8 cellular contexts compared by ENCODE assay signal in the genomic region with DNA sequence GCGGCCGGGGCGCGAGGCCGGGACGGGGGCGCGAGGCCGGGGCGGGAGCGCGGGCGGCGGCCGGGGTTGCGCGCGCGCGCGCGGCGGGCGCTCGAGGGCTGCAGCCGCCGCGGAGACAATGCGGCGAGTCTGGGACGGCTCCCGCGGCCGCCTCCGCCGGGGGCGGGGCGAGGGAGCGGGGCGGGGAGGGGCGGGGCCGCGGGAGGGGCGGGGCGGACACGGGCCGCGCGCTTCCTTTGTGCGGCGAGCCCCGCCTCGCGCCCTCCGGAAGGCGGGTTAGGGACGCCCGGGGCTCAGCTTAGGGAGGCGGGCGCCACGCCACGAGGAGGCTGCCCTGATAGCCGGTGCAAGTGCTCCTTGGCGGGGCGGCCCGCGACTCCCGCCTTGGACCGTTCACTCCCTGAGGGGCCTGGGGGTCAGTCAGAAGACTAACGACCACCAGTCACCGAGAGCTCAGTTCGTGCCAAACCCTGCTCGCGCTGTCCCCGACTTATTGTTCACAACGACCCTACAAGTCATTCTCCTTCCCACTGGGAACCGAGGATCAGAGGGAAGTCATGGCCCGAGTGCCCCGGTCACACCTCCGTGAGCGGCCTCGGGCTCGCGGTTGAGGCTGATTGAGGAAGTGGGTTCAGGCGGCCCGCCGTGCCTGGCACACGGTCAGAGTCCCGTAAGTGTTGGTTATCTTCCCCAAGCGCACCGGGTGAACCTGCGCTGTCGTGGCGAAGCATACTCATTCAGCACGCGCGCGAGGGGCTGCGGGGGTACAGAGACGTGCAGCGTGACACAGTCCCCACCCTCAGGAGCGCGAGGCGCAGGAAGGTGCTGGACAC. TPM values are rescaled to one million over a fixed set of nuclear protein-coding genes. Genes with fewer than 3 reads are reported as not detected.
DNase-seq lines count a peak whose midpoint lies in the region; ATAC-seq, FAIRE-seq and TF ChIP-seq lines count a peak whose summit lies in the region.

No MANE protein-coding gene starts in this region.

- H4K20me1 ChIP-seq in OCI-LY1 (ENCODE audit: insufficient read depth, low read length) = peaks cover 2% of the 10 kb centered on the region; the same call in 1 of the 2 replicates

- TF ChIP-seq CTCF in Calu3 (IDR thresholded peaks at IDR 0.05; ENCODE audit: unreplicated experiment) = no peak
- no peak for TF ChIP-seq CTCF in OCI-LY1 (IDR thresholded peaks at IDR 0.05; ENCODE audit: low read length)
- TF ChIP-seq CTCF in epithelial cell of proximal tubule (conservative IDR thresholded peaks at IDR 0.05; ENCODE audit: low read depth, low read length) = no peak

- no peak overlapping the region for H3K27ac ChIP-seq in OCI-LY1 (ENCODE audit: low read depth, low read length, poor library complexity, severe bottlenecking)

- H3K36me3 Mint-ChIP-seq in Calu3 (ENCODE audit: insufficient read depth, unreplicated experiment) = peaks cover 47% of the 10 kb centered on the region

- BruUV-seq in Calu3 (replicated peaks; lab: Mats Ljungman, UMichigan) = no TSS peak

- H3K4me2 ChIP-seq in OCI-LY1 (ENCODE audit: low read length) = peak overlapping the region; percentile 100

- CTCF ChIA-PET in Calu3 (lab: Charles Lee) = no interaction called here

- H3F3A ChIP-seq in OCI-LY1 (ENCODE audit: insufficient read depth, low read length) = no peaks in the 10 kb centered on the region

- no peaks in the 10 kb centered on the region for H3K79me2 ChIP-seq in OCI-LY1 (ENCODE audit: insufficient read depth, low read length)

- intact Hi-C loops in Calu3 (cut with micrococcal nuclease; ENCODE audit: unreplicated experiment) = no loop called here

- H3K36me3 ChIP-seq in OCI-LY1 (ENCODE audit: insufficient read depth, low read length) = no peaks in the 10 kb centered on the region

- no peaks in the 10 kb centered on the region for H3K9me3 ChIP-seq in OCI-LY1 (ENCODE audit: low read length)

- no peaks in the 10 kb centered on the region for H3K9me2 ChIP-seq in OCI-LY1 (ENCODE audit: low read depth, low read length)

- no peak for FAIRE-seq in HTR-8/SVneo (lab: Jason Lieb, UNC)

- peak; percentile 82 for ATAC-seq in GM21381 (IDR thresholded peaks at IDR 0.05; ENCODE audit: unreplicated experiment)

- peak overlapping the region; percentile 87 for H3K9ac ChIP-seq in OCI-LY1 (ENCODE audit: low read length)

- peaks cover 43% of the 10 kb centered on the region for H3K4me1 Mint-ChIP-seq in Calu3 (ENCODE audit: low read depth, unreplicated experiment)

- peak; percentile 85 for DNase-seq in Calu3
- DNase-seq in HTR-8/SVneo (ENCODE audit: insufficient read length, low spot score) = peak; percentile 85
- DNase-seq in activated T-cell treated with anti-CD3 and anti-CD28 coated beads for 4 hours = peak; percentile 65
- DNase-seq in epithelial cell of proximal tubule (ENCODE audit: low read depth) = no peak
- peak; percentile 85 for DNase-seq in mucosa of gallbladder (ENCODE audit: low spot score)
- peak; percentile 65 for DNase-seq in stimulated activated CD8-positive, alpha-beta memory T cell treated with anti-CD3 and anti-CD28 coated beads, Interleukin-4, amount 100 ng/mL, for 24 hours (ENCODE audit: low read depth)

- peak overlapping the region; percentile 62 for H3K4me3 Mint-ChIP-seq in Calu3 (ENCODE audit: low read depth, unreplicated experiment)

- H3K4me3 ChIP-seq in OCI-LY1 (ENCODE audit: low read depth, low read length, poor library complexity, severe bottlenecking) (peak overlapping the region; percentile 75), epithelial cell of proximal tubule (ENCODE audit: low read depth, low read length) (peak overlapping the region; percentile 75)

- peaks cover 18% of the 10 kb centered on the region for H3K4me1 ChIP-seq in OCI-LY1 (ENCODE audit: insufficient read depth, low read length, severe bottlenecking)

- peak overlapping the region; percentile 52 for H3K27ac Mint-ChIP-seq in Calu3 (ENCODE audit: unreplicated experiment)

- no peaks in the 10 kb centered on the region for H3K9me3 Mint-ChIP-seq in Calu3 (ENCODE audit: low read depth, unreplicated experiment)

- H2AFZ ChIP-seq in OCI-LY1 (ENCODE audit: low read length) = peak overlapping the region; percentile 95; the same call in 1 of the 2 replicates

- H3K27me3 ChIP-seq in OCI-LY1 (ENCODE audit: insufficient read depth, low read length) = no peaks in the 10 kb centered on the region; the same call in 1 of the 2 replicates

- no peaks in the 10 kb centered on the region for H3K27me3 Mint-ChIP-seq in Calu3 (ENCODE audit: unreplicated experiment)

RNA-seq across cellular contexts. Expression of gene A3GALT2, which starts 29.1 kb away (rescaled TPM):
- total RNA-seq in Calu3 (2022) = 0.61 TPM in 1 of 2 replicates, not detected in the other
- total RNA-seq in epithelial cell of proximal tubule = not detected in 2 replicates
- total RNA-seq in mucosa of gallbladder = not detected
